Comparison of ENCODE assay signal across 9 cellular contexts in the genomic region with DNA sequence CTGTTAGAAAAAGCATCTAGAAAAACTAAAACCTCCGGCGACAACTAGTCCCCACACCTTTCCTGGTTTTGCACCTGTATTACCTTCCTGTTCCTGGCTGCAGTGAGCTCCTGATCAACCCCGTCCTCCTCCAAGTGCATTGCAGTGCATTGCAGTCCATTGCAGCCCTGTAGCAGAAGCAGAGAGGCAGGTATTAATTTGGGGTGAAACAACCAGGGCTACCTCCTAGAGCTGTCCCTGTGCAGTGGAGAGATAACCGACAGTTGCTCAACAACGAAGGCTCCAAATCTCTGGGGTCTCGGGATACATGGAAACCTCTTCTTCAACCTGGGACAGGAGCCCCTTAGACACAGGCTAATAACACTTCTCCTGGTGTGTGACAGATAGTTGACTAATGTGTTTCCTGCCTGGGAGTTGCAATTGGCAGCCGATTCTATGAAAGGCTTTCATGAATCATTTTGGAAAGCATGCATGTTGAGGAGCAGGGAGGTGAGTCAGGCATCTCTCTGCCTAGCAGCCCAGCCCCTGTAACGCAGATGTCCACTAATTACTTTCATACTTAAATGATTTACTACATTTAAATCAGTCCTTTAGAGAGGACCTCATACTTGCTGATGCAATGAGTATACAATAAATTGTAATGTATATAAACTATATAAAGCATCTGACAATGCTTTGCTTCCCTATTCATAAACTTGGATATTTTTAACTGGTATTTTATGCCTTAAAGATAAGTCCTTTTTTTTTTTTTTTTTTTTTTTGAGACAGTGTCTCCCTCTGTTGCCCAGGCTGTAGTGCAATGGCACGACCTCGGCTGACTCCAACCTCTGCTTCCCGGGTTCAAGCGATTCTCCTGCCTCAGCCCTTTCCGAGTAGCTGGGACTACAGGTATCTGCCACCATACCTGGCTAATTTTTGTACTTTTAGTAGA. TPM values are rescaled to one million over a fixed set of nuclear protein-coding genes. Genes with fewer than 3 reads are reported as not detected.
DNase-seq lines count a peak whose midpoint lies in the region; ATAC-seq and TF ChIP-seq lines count a peak whose summit lies in the region.
"Had no signal": no experiment of that assay in that cellular context is flagged by ENCODE, and none has a peak within 500 bp of the region (broad histone marks: within the 10 kb centered on the region; RNA-seq: fewer than 3 reads in every experiment).

No MANE protein-coding gene starts in this region.

- no peak overlapping the region for H2AFZ ChIP-seq in GM23248

- no peaks in the 10 kb centered on the region for H3K36me3 ChIP-seq in GM23248 (ENCODE audit: low read depth)
- no peaks in the 10 kb centered on the region for H3K36me3 ChIP-seq in psoas muscle (ENCODE audit: insufficient read depth in 1 of 2, low read depth in 1 of 2)
- no peaks in the 10 kb centered on the region for H3K36me3 ChIP-seq in esophagus squamous epithelium

- H3K9ac ChIP-seq in GM23248, result peak overlapping the region; percentile 39

- H3K4me1 ChIP-seq in GM23248 (ENCODE audit: insufficient read depth) (peaks cover 40% of the 10 kb centered on the region), psoas muscle (no peaks in the 10 kb centered on the region), esophagus squamous epithelium (peaks cover 0 to 11% (median 3%) of the 10 kb centered on the region in 3 donors)

- H3K9me3 ChIP-seq in GM23248 (ENCODE audit: low read depth), result no peaks in the 10 kb centered on the region
- no peaks in the 10 kb centered on the region for H3K9me3 ChIP-seq in psoas muscle
- no peaks in the 10 kb centered on the region for H3K9me3 ChIP-seq in esophagus squamous epithelium

- H3F3A ChIP-seq in GM23248 (ENCODE audit: insufficient read depth), result peaks cover 17% of the 10 kb centered on the region; the same call in 1 of the 2 replicates

- H4K20me1 ChIP-seq in GM23248 (ENCODE audit: insufficient read depth), result no peaks in the 10 kb centered on the region

- peak; percentile 43 to 65 (median 56) for ATAC-seq in psoas muscle
- ATAC-seq in GM19463 (IDR thresholded peaks at IDR 0.05; ENCODE audit: unreplicated experiment), result no peak

- DNase-seq in GM23248 (peak; percentile 98), NCI-H69 (lab: John Stamatoyannopoulos, UW) (peak; percentile 83), epidermal melanocyte (ENCODE audit: insufficient read length, low spot score) (peak; percentile 79), psoas muscle (peak in 1 of 2 donors; percentile 21), esophagus squamous epithelium (lab: John Stamatoyannopoulos, UW) (no peak), AML-193 (lab: John Stamatoyannopoulos, UW) (no peak)
- DNase-seq: effector CD4-positive, alpha-beta T cell; NK-92 treated with Interleukin-12 subunit alpha and Interleukin-12 subunit beta, amount 100 ng/mL, for 24 hours had no signal

- H3K27me3 ChIP-seq in GM23248 (replicated peaks; ENCODE audit: insufficient read depth) (no peaks in the 10 kb centered on the region), psoas muscle (ENCODE audit: insufficient read depth in 3 of 3, low read length in 2 of 3) (no peaks in the 10 kb centered on the region), esophagus squamous epithelium (no peaks in the 10 kb centered on the region)

- 36 to 40% methylated on average over 13 of the region's 13 CpGs for WGBS in GM23248 (ENCODE audit: low coverage in 1 of 2, low lambda C conversion rate in 2 of 2, missing lambda C conversion rate in 2 of 2), 2 experiments
- WGBS in psoas muscle, 3 donors, result 76 to 78% (median 77%) methylated on average over 13 of the region's 13 CpGs
- 49 to 52% methylated on average over 12 to 13 of the region's 13 CpGs for WGBS in esophagus squamous epithelium, 2 donors

- peak overlapping the region; percentile 74 for H3K4me2 ChIP-seq in GM23248 (ENCODE audit: unreplicated experiment)

- H3K9me2 ChIP-seq in GM23248 (ENCODE audit: insufficient read depth), result no peaks in the 10 kb centered on the region

- in situ Hi-C loops in GM23248 (cut with MboI), result no loop called here

- H3K4me3 ChIP-seq in GM23248, result peak overlapping the region; percentile 58
- no peak overlapping the region for H3K4me3 ChIP-seq in psoas muscle
- H3K4me3 ChIP-seq in esophagus squamous epithelium, result no peak overlapping the region

- H3K27ac ChIP-seq in GM23248 (peak overlapping the region; percentile 57), psoas muscle (no peak overlapping the region), esophagus squamous epithelium (peak overlapping the region in 1 of 4 donors; percentile 14)

- TF ChIP-seq CTCF in psoas muscle (IDR thresholded peaks at IDR 0.05) (no peak), esophagus squamous epithelium (IDR thresholded peaks at IDR 0.05) (no peak)

- intact Hi-C loops in psoas muscle (cut with DNase I) (no loop called here), esophagus squamous epithelium (cut with DNase I) (no loop called here)

- no peak for TF ChIP-seq POLR2A in esophagus squamous epithelium (IDR thresholded peaks at IDR 0.05)

- H3K79me2 ChIP-seq in GM23248 (ENCODE audit: insufficient read depth), result no peaks in the 10 kb centered on the region

RNA-seq across cellular contexts. Expression of gene PRR15, which starts 59.0 kb away (rescaled TPM):
- total RNA-seq in GM23248 (2014; rRNA removed; shearing (Covaris generic)), result 6.1 and 11.5 TPM in 2 replicates
- polyA plus RNA-seq in GM23248 (2016; fragmentation: Nextera tagmentation; extraction: Ambion mirVana) (9.2 and 11.5 TPM in 2 replicates), psoas muscle (under 1 TPM in 2 of 3 donors, not detected in 1; 0.05 to 0.08 TPM)
- total RNA-seq in psoas muscle (under 1 TPM in 2 of 4 donors, not detected in 2; 0.13 to 0.32 TPM), esophagus squamous epithelium (1 to 10 TPM in 2 of 4 donors, under 1 TPM in 2; 0.53 to 1.6 (median 0.95) TPM)

Comparison
In these comparisons a context has a peak if more than half of its experiments do, and no peak if none do; other contexts are left out.
1. DNase-seq: peak in GM23248 (single experiment), NCI-H69 (single experiment) and epidermal melanocyte (single experiment); none in esophagus squamous epithelium (single experiment) and AML-193 (0 of 2).